24 cellular contexts compared by ENCODE assay signal in genomic region chr1:48068216-48068615, GRCh38.
"Had no signal": no experiment of that assay in that cellular context is flagged by ENCODE, and none has a peak within 500 bp of the region (broad histone marks: within the 10 kb centered on the region; RNA-seq: fewer than 3 reads in every experiment).

No MANE protein-coding gene starts in this region.

- H3K4me3 ChIP-seq: esophagus squamous epithelium, gastroesophageal sphincter had no signal

- DNase-seq: activated CD4-positive, alpha-beta memory T cell treated with anti-CD3 and anti-CD28 coated beads for 36 hours; activated CD4-positive, alpha-beta T cell treated with anti-CD3 and anti-CD28 coated beads for 36 hours; activated CD4-positive, alpha-beta T cell treated with anti-CD3 and anti-CD28 coated beads, Interleukin-2, amount 10 ng/mL, durations not matched to agents 24 days and 14 days; activated CD4-positive, CD25-positive, alpha-beta regulatory T cell; activated CD4-positive, CD25-positive, alpha-beta regulatory T cell treated with anti-CD3 and anti-CD28 coated beads, Interleukin-2, amount 50 U/mL, for 72 hours; activated CD8-positive, alpha-beta memory T cell treated with anti-CD3 and anti-CD28 coated beads, Interleukin-2, amount 10 ng/mL, durations not matched to agents 7 days and 5 days; activated CD8-positive, alpha-beta memory T cell treated with anti-CD3 and anti-CD28 coated beads, Interleukin-2, amount 50 U/mL, for 4 hours; activated CD8-positive, alpha-beta T cell treated with anti-CD3 and anti-CD28 coated beads, Interleukin-2, amount 10 ng/mL, durations not matched to agents 7 days and 5 days; activated effector memory CD4-positive, alpha-beta T cell treated with anti-CD3 and anti-CD28 coated beads, Interleukin-2, amount 50 U/mL, for 16 hours; activated naive CD4-positive, alpha-beta T cell treated with anti-CD3 and anti-CD28 coated beads for 36 hours; activated naive CD8-positive, alpha-beta T cell treated with anti-CD3 and anti-CD28 coated beads, Interleukin-2, amount 10 ng/mL, durations not matched to agents 7 days and 5 days; activated T-cell treated with anti-CD3 and anti-CD28 coated beads, Interleukin-2, amount 50 U/mL, for 1 hour; activated T-cell treated with anti-CD3 and anti-CD28 coated beads, Interleukin-2, amount 50 U/mL, for 48 hours; caudate nucleus; cortex of kidney; dermis blood vessel endothelial cell; effector CD4-positive, alpha-beta T cell; effector memory CD8-positive, alpha-beta T cell; esophagus squamous epithelium; foreskin melanocyte; T-helper 2 cell had no signal

- H3K9me3 ChIP-seq: esophagus squamous epithelium, gastroesophageal sphincter had no signal

- ATAC-seq: activated CD4-positive, alpha-beta T cell treated with anti-CD3 and anti-CD28 coated beads for 36 hours; activated CD8-positive, alpha-beta memory T cell treated with anti-CD3 and anti-CD28 coated beads, Interleukin-2, amount 10 ng/mL, durations not matched to agents 7 days and 5 days; activated CD8-positive, alpha-beta T cell treated with anti-CD3 and anti-CD28 coated beads, Interleukin-2, amount 10 ng/mL, durations not matched to agents 7 days and 5 days; activated naive CD4-positive, alpha-beta T cell treated with anti-CD3 and anti-CD28 coated beads, Interleukin-2, amount 50 U/mL, for 72 hours; effector memory CD8-positive, alpha-beta T cell; gastroesophageal sphincter had no signal

- H3K4me1 ChIP-seq: esophagus squamous epithelium, gastroesophageal sphincter had no signal

- H3K27me3 ChIP-seq: gastroesophageal sphincter had no signal

- H3K27ac ChIP-seq: epithelial cell of prostate, esophagus squamous epithelium, gastroesophageal sphincter had no signal

- H3K36me3 ChIP-seq: esophagus squamous epithelium, gastroesophageal sphincter had no signal
